31 cellular contexts compared by ENCODE assay signal in genomic region chr7:134175724-134176350, GRCh38. TPM values are rescaled to one million over a fixed set of nuclear protein-coding genes. Genes with fewer than 3 reads are reported as not detected.
A peak's percentile ranks its signal among the peaks of the same experiment; 100 is the strongest.
DNase-seq lines count a peak whose midpoint lies in the region; FAIRE-seq and TF ChIP-seq lines count a peak whose summit lies in the region.
"Had no signal": no experiment of that assay in that cellular context is flagged by ENCODE, and none has a peak within 500 bp of the region (broad histone marks: within the 10 kb centered on the region; RNA-seq: fewer than 3 reads in every experiment).

No MANE protein-coding gene starts in this region.

- WGBS in GM23248 (ENCODE audit: low coverage in 1 of 2, low lambda C conversion rate in 2 of 2, missing lambda C conversion rate in 2 of 2), 2 experiments, result 21 to 23% methylated on average over 7 of the region's 7 CpGs

- in situ Hi-C loops in GM23248 (cut with MboI), result no loop called here

- CTCF ChIA-PET in A673 (lab: Charles Lee), result no interaction called here
- CTCF ChIA-PET in activated naive CD4-positive, alpha-beta T cell treated with anti-CD3 and anti-CD28 coated beads, Interleukin-2, amount 10 ng/mL, durations not matched to agents 7 days and 5 days (lab: Charles Lee), result no interaction called here

- peaks cover 8% of the 10 kb centered on the region for H3K4me1 Mint-ChIP-seq in activated naive CD4-positive, alpha-beta T cell treated with anti-CD3 and anti-CD28 coated beads, Interleukin-2, amount 10 ng/mL, durations not matched to agents 7 days and 5 days

- BruUV-seq in A673 (replicated peaks; lab: Mats Ljungman, UMichigan), result no TSS peak

- no peaks in the 10 kb centered on the region for H3K27me3 Mint-ChIP-seq in activated naive CD4-positive, alpha-beta T cell treated with anti-CD3 and anti-CD28 coated beads, Interleukin-2, amount 10 ng/mL, durations not matched to agents 7 days and 5 days
- H3K27me3 Mint-ChIP-seq: IgD-negative memory B cell, naive B cell, progenitor cell of endocrine pancreas had no signal

- POLR2A ChIA-PET in A673 (lab: Charles Lee; ENCODE audit: low non-redundant PET), result no interaction called here

- H3K79me2 ChIP-seq in GM23248 (ENCODE audit: insufficient read depth), result no peaks in the 10 kb centered on the region

- FAIRE-seq in RCC 7860 (lab: Jason Lieb, UNC), result peak; percentile 38
- FAIRE-seq: bronchial epithelial cell, G401.6, kidney had no signal

- H3K27me3 ChIP-seq in A673 (replicated peaks; ENCODE audit: insufficient read depth, low read depth, low read length, poor library complexity) (peaks cover under 1% of the 10 kb centered on the region), GM23248 (replicated peaks; ENCODE audit: insufficient read depth) (no peaks in the 10 kb centered on the region)
- H3K27me3 ChIP-seq: foreskin keratinocyte, heart right ventricle, right lobe of liver, spleen, testis had no signal

- peak overlapping the region; percentile 46 for H2AFZ ChIP-seq in GM23248

- H3K9me2 ChIP-seq in GM23248 (ENCODE audit: insufficient read depth), result no peaks in the 10 kb centered on the region

- H4K20me1 ChIP-seq in GM23248 (ENCODE audit: insufficient read depth), result no peaks in the 10 kb centered on the region

- no peak overlapping the region for H3K4me3 Mint-ChIP-seq in activated naive CD4-positive, alpha-beta T cell treated with anti-CD3 and anti-CD28 coated beads, Interleukin-2, amount 10 ng/mL, durations not matched to agents 7 days and 5 days
- H3K4me3 Mint-ChIP-seq: activated CD8-positive, alpha-beta T cell treated with anti-CD3 and anti-CD28 coated beads, Interleukin-2, amount 10 ng/mL, durations not matched to agents 7 days and 5 days; activated naive CD8-positive, alpha-beta T cell; IgD-negative memory B cell; naive B cell had no signal

- no peaks in the 10 kb centered on the region for H3K36me3 Mint-ChIP-seq in activated naive CD4-positive, alpha-beta T cell treated with anti-CD3 and anti-CD28 coated beads, Interleukin-2, amount 10 ng/mL, durations not matched to agents 7 days and 5 days
- H3K36me3 Mint-ChIP-seq: activated naive CD8-positive, alpha-beta T cell; naive B cell had no signal

- no peaks in the 10 kb centered on the region for H3K4me1 ChIP-seq in A673 (ENCODE audit: insufficient read depth, low read length, poor library complexity, severe bottlenecking)
- H3K4me1 ChIP-seq in GM23248 (ENCODE audit: insufficient read depth), result peaks cover 12% of the 10 kb centered on the region
- H3K4me1 ChIP-seq: right lobe of liver, testis had no signal

- no peaks in the 10 kb centered on the region for H3K9me3 ChIP-seq in A673 (ENCODE audit: low read depth, low read length, poor library complexity, severe bottlenecking)
- H3K9me3 ChIP-seq in GM23248 (ENCODE audit: low read depth), result no peaks in the 10 kb centered on the region
- H3K9me3 ChIP-seq: heart right ventricle, right lobe of liver, spleen, testis had no signal

- intact Hi-C loops in A673 (cut with micrococcal nuclease; ENCODE audit: unreplicated experiment), result no loop called here

- H3K4me3 ChIP-seq in A673 (ENCODE audit: low read depth, low read length, poor library complexity, severe bottlenecking), result no peak overlapping the region
- H3K4me3 ChIP-seq in GM23248, result no peak overlapping the region
- H3K4me3 ChIP-seq: coronary artery, heart right ventricle, right lobe of liver, spleen, testis had no signal

- peaks cover 7% of the 10 kb centered on the region; the same call in 1 of the 2 replicates for H3F3A ChIP-seq in GM23248 (ENCODE audit: insufficient read depth)

- H3K27ac ChIP-seq in A673 (ENCODE audit: low read depth, low read length, poor library complexity, severe bottlenecking), result no peak overlapping the region
- no peak overlapping the region for H3K27ac ChIP-seq in GM23248
- H3K27ac ChIP-seq: coronary artery, foreskin keratinocyte, right lobe of liver, testis had no signal

- TF ChIP-seq CTCF in A673 (conservative IDR thresholded peaks at IDR 0.05; ENCODE audit: low read depth, low read length), result no peak

- H3K4me2 ChIP-seq in GM23248 (ENCODE audit: unreplicated experiment), result no peak overlapping the region

- H3K27ac Mint-ChIP-seq in activated naive CD4-positive, alpha-beta T cell treated with anti-CD3 and anti-CD28 coated beads, Interleukin-2, amount 10 ng/mL, durations not matched to agents 7 days and 5 days, result no peak overlapping the region
- H3K27ac Mint-ChIP-seq: activated CD8-positive, alpha-beta T cell treated with anti-CD3 and anti-CD28 coated beads, Interleukin-2, amount 10 ng/mL, durations not matched to agents 7 days and 5 days; activated naive CD8-positive, alpha-beta T cell; activated T-helper 2 cell treated with anti-CD3 and anti-CD28 coated beads, Interferon-gamma antibody, Interleukin-2, Interleukin-4, amounts not matched to agents 10 μg/mL and 5 μg/mL and 100 μg/mL, durations not matched to agents 14 hours and 24 hours and 36 hours; IgD-negative memory B cell; naive B cell; progenitor cell of endocrine pancreas had no signal

- no peaks in the 10 kb centered on the region for H3K9me3 Mint-ChIP-seq in activated naive CD4-positive, alpha-beta T cell treated with anti-CD3 and anti-CD28 coated beads, Interleukin-2, amount 10 ng/mL, durations not matched to agents 7 days and 5 days
- H3K9me3 Mint-ChIP-seq: activated T-helper 2 cell treated with anti-CD3 and anti-CD28 coated beads, Interferon-gamma antibody, Interleukin-2, Interleukin-4, amounts not matched to agents 10 μg/mL and 5 μg/mL and 100 μg/mL, durations not matched to agents 14 hours and 24 hours and 36 hours; IgD-negative memory B cell; naive B cell had no signal

- H3K36me3 ChIP-seq in A673 (ENCODE audit: insufficient read depth, low read length, poor library complexity, severe bottlenecking) (no peaks in the 10 kb centered on the region), GM23248 (ENCODE audit: low read depth) (no peaks in the 10 kb centered on the region)
- H3K36me3 ChIP-seq: heart right ventricle, right lobe of liver, spleen had no signal

- H3K9ac ChIP-seq in GM23248, result no peak overlapping the region

- DNase-seq in A673 (ENCODE audit: low spot score), result peak; percentile 40
- DNase-seq in GM23248, result peak; percentile 39
- no peak for DNase-seq in RCC 7860 (ENCODE audit: low spot score)
- peak; percentile 42 for DNase-seq in fibroblast of peridontal ligament (ENCODE audit: extremely low read depth)
- DNase-seq in central memory CD4-positive, alpha-beta T cell, result no peak
- DNase-seq in activated naive CD4-positive, alpha-beta T cell treated with anti-CD3 and anti-CD28 coated beads, Interleukin-2, amount 10 ng/mL, durations not matched to agents 7 days and 5 days, result no peak
- DNase-seq in cerebellum (ENCODE audit: low spot score), result no peak
- no peak for DNase-seq in activated gamma-delta T cell treated with Interleukin-2 at 50 U/mL for 16 hours
- DNase-seq: activated CD8-positive, alpha-beta T cell treated with anti-CD3 and anti-CD28 coated beads, Interleukin-2, amount 10 ng/mL, durations not matched to agents 7 days and 5 days; C1 segment of cervical spinal cord; COR-L47; effector CD8-positive, alpha-beta T cell; foreskin keratinocyte; heart right ventricle; kidney; midbrain; naive B cell; NCI-H1048; NCI-H1694; right lobe of liver; spleen; stimulated activated CD4-positive, alpha-beta T cell treated with anti-CD3 and anti-CD28 coated beads, Interleukin-2, amount 100 ng/mL, for 24 hours; stimulated activated naive CD8-positive, alpha-beta T cell treated with anti-CD3 and anti-CD28 coated beads, Interleukin-15, Interleukin-2, amounts not matched to agents 100 U/mL and 50 U/mL, for 24 hours; testis had no signal

RNA-seq across cellular contexts. Expression of gene LRGUK, which starts 48.7 kb away (rescaled TPM):
- total RNA-seq in A673 (2021) (0.54 and 0.74 TPM in 2 replicates), cerebellum (5.9 TPM)
- total RNA-seq in GM23248 (2014; rRNA removed; shearing (Covaris generic)), result 0.13 TPM in 1 of 2 replicates, not detected in the other
- 0.05 and 0.11 TPM in 2 replicates for polyA plus RNA-seq in GM23248 (2016; fragmentation: Nextera tagmentation; extraction: Ambion mirVana)

Comparison
In these comparisons a context has a peak if more than half of its experiments do, and no peak if none do; other contexts are left out.
1. DNase-seq: peak in A673 (single experiment), GM23248 (single experiment) and fibroblast of peridontal ligament (single experiment); none in RCC 7860 (single experiment), central memory CD4-positive, alpha-beta T cell (single experiment), activated naive CD4-positive, alpha-beta T cell treated with anti-CD3 and anti-CD28 coated beads, Interleukin-2, amount 10 ng/mL, durations not matched to agents 7 days and 5 days (single experiment), cerebellum (single experiment) and activated gamma-delta T cell treated with Interleukin-2 at 50 U/mL for 16 hours (single experiment).